1 cellular context compared by ENCODE assay signal in the genomic region with DNA sequence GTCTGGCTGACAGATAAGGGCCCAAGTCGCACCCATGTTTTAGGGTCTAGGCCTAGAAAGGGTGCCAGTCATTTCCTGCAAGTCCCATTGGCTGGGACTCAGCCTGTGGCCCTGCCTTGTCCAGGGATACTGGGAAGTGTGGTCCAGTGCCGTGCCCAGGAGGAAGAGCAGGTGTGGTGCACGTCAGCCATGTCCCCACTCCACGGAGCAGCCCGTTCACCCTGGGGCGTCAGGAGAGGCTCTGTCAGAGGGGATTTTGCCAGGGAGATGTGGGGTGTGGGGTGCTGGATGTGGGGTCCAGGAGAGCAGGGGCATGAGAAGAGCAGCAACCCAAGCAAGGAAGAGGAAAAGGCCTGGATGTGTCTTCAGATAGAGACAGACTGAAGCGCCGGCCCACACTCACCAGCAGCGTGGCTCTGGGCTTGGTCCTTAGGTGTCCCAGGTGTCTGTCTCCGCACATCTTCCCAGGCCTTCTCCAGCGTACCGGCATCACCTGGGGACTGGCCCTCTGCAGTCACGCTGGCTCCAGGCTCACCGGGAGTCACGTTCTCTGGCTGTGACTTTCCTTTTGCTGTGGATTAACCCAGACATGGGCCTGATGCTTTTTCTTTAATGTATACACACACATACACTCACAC.
TF ChIP-seq lines count a peak whose summit lies in the region.

No MANE protein-coding gene starts in this region.

TF ChIP-seq in GM23338, 12 proteins besides CTCF, POLR2A, EP300 and RAD21 (continued from another document):
- TF ChIP-seq, protein P1, sequence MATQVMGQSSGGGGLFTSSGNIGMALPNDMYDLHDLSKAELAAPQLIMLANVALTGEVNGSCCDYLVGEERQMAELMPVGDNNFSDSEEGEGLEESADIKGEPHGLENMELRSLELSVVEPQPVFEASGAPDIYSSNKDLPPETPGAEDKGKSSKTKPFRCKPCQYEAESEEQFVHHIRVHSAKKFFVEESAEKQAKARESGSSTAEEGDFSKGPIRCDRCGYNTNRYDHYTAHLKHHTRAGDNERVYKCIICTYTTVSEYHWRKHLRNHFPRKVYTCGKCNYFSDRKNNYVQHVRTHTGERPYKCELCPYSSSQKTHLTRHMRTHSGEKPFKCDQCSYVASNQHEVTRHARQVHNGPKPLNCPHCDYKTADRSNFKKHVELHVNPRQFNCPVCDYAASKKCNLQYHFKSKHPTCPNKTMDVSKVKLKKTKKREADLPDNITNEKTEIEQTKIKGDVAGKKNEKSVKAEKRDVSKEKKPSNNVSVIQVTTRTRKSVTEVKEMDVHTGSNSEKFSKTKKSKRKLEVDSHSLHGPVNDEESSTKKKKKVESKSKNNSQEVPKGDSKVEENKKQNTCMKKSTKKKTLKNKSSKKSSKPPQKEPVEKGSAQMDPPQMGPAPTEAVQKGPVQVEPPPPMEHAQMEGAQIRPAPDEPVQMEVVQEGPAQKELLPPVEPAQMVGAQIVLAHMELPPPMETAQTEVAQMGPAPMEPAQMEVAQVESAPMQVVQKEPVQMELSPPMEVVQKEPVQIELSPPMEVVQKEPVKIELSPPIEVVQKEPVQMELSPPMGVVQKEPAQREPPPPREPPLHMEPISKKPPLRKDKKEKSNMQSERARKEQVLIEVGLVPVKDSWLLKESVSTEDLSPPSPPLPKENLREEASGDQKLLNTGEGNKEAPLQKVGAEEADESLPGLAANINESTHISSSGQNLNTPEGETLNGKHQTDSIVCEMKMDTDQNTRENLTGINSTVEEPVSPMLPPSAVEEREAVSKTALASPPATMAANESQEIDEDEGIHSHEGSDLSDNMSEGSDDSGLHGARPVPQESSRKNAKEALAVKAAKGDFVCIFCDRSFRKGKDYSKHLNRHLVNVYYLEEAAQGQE (IDR thresholded peaks at IDR 0.05; ENCODE audit: unreplicated experiment), result no peak
- TF ChIP-seq, protein P2, sequence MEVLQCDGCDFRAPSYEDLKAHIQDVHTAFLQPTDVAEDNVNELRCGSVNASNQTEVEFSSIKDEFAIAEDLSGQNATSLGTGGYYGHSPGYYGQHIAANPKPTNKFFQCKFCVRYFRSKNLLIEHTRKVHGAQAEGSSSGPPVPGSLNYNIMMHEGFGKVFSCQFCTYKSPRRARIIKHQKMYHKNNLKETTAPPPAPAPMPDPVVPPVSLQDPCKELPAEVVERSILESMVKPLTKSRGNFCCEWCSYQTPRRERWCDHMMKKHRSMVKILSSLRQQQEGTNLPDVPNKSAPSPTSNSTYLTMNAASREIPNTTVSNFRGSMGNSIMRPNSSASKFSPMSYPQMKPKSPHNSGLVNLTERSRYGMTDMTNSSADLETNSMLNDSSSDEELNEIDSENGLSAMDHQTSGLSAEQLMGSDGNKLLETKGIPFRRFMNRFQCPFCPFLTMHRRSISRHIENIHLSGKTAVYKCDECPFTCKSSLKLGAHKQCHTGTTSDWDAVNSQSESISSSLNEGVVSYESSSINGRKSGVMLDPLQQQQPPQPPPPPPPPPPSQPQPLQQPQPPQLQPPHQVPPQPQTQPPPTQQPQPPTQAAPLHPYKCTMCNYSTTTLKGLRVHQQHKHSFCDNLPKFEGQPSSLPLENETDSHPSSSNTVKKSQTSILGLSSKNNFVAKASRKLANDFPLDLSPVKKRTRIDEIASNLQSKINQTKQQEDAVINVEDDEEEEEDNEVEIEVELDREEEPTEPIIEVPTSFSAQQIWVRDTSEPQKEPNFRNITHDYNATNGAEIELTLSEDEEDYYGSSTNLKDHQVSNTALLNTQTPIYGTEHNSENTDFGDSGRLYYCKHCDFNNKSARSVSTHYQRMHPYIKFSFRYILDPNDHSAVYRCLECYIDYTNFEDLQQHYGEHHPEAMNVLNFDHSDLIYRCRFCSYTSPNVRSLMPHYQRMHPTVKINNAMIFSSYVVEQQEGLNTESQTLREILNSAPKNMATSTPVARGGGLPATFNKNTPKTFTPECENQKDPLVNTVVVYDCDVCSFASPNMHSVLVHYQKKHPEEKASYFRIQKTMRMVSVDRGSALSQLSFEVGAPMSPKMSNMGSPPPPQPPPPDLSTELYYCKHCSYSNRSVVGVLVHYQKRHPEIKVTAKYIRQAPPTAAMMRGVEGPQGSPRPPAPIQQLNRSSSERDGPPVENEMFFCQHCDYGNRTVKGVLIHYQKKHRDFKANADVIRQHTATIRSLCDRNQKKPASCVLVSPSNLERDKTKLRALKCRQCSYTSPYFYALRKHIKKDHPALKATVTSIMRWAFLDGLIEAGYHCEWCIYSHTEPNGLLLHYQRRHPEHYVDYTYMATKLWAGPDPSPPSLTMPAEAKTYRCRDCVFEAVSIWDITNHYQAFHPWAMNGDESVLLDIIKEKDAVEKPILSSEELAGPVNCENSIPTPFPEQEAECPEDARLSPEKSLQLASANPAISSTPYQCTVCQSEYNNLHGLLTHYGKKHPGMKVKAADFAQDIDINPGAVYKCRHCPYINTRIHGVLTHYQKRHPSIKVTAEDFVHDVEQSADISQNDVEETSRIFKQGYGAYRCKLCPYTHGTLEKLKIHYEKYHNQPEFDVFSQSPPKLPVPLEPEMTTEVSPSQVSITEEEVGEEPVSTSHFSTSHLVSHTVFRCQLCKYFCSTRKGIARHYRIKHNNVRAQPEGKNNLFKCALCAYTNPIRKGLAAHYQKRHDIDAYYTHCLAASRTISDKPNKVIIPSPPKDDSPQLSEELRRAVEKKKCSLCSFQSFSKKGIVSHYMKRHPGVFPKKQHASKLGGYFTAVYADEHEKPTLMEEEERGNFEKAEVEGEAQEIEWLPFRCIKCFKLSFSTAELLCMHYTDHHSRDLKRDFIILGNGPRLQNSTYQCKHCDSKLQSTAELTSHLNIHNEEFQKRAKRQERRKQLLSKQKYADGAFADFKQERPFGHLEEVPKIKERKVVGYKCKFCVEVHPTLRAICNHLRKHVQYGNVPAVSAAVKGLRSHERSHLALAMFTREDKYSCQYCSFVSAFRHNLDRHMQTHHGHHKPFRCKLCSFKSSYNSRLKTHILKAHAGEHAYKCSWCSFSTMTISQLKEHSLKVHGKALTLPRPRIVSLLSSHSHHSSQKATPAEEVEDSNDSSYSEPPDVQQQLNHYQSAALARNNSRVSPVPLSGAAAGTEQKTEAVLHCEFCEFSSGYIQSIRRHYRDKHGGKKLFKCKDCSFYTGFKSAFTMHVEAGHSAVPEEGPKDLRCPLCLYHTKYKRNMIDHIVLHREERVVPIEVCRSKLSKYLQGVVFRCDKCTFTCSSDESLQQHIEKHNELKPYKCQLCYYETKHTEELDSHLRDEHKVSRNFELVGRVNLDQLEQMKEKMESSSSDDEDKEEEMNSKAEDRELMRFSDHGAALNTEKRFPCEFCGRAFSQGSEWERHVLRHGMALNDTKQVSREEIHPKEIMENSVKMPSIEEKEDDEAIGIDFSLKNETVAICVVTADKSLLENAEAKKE (CRISPR knock-in tag; IDR thresholded peaks at IDR 0.05), result no peak
- TF ChIP-seq, protein P3, sequence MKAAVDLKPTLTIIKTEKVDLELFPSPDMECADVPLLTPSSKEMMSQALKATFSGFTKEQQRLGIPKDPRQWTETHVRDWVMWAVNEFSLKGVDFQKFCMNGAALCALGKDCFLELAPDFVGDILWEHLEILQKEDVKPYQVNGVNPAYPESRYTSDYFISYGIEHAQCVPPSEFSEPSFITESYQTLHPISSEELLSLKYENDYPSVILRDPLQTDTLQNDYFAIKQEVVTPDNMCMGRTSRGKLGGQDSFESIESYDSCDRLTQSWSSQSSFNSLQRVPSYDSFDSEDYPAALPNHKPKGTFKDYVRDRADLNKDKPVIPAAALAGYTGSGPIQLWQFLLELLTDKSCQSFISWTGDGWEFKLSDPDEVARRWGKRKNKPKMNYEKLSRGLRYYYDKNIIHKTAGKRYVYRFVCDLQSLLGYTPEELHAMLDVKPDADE (IDR thresholded peaks at IDR 0.05), result no peak
- TF ChIP-seq CREB1 (CRISPR knock-in tag; IDR thresholded peaks at IDR 0.05; ENCODE audit: low read depth) (no peak), ZNF114 (CRISPR knock-in tag; IDR thresholded peaks at IDR 0.05) (no peak), EZH2phosphoT487 (IDR thresholded peaks at IDR 0.05; ENCODE audit: unreplicated experiment) (no peak), EZH2 (IDR thresholded peaks at IDR 0.05; ENCODE audit: low read depth, unreplicated experiment) (no peak), STAT1 (IDR thresholded peaks at IDR 0.05; ENCODE audit: unreplicated experiment) (no peak)
